ENCODE assay signal across 36 cellular contexts in the genomic region with DNA sequence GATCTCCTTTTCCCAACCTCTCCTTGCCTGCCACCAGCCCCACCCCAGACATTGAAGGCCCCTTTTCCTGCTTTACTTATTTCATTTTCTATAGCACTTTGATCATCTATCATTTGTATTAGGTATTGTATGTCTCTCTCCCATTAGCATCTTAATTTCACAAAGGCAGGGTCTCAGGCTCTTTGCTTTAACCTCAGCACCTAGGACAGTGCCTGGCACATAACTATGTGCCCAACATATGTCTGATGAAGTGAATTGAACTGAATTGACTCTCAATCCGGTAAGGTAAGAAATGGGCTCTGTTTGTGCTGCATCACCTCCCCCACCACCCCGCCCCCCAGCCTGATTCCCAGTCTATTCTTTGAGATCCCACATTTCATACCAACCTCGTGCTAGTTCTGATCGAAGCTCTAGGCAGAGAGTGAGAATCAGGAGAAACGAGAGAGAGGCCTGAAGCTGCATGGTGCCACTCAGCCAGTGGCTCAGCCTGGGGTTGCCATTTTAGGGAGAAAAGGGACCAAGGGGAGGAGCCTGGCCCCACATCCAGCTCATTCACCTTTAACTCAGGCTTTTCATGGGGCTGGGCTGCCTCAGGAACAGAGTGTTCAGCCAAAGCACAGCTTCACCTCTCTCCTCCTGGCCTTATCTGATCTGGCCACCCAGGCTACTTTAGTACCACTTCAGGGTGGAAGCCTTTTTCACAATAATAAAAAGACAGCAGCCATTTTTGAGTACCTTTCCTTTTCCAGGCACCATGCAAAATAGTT. TPM values are rescaled to one million over a fixed set of nuclear protein-coding genes. Genes with fewer than 3 reads are reported as not detected.
"Had no signal": no experiment of that assay in that cellular context is flagged by ENCODE, and none has a peak within 500 bp of the region (broad histone marks: within the 10 kb centered on the region; RNA-seq: fewer than 3 reads in every experiment).

A gene with protein sequence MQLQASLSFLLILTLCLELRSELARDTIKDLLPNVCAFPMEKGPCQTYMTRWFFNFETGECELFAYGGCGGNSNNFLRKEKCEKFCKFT (minus strand): TSS at position 476 of the 767 bp plus-strand sequence. CDS start 14 bp downstream, at position 462.

- DNase-seq: activated CD4-positive, alpha-beta T cell treated with anti-CD3 and anti-CD28 coated beads for 36 hours; activated CD4-positive, CD25-positive, alpha-beta regulatory T cell; activated effector memory CD4-positive, alpha-beta T cell treated with Interleukin-2 at 50 U/mL for 16 hours; activated naive CD4-positive, alpha-beta T cell treated with anti-CD3 and anti-CD28 coated beads, Interleukin-2, amount 10 ng/mL, durations not matched to agents 7 days and 5 days; activated naive CD8-positive, alpha-beta T cell treated with anti-CD3 and anti-CD28 coated beads, Interleukin-2, amount 10 ng/mL, durations not matched to agents 7 days and 5 days; brain microvascular endothelial cell; caudate nucleus; cortex of kidney; effector memory CD8-positive, alpha-beta T cell; head of caudate nucleus; hippocampal formation; left cardiac atrium; midbrain; naive thymus-derived CD4-positive, alpha-beta T cell; nucleus accumbens; pancreas; stimulated activated CD4-positive, alpha-beta T cell treated with anti-CD3 and anti-CD28 coated beads, Interleukin-1b, Interleukin-23, amount 100 ng/mL, for 48 hours; stimulated activated CD4-positive, alpha-beta T cell treated with anti-CD3 and anti-CD28 coated beads, Interleukin-4, amount 100 ng/mL, for 4 hours; stimulated activated CD8-positive, alpha-beta memory T cell treated with anti-CD3 and anti-CD28 coated beads, Interleukin-4, amount 100 ng/mL, for 48 hours; stimulated activated naive CD8-positive, alpha-beta T cell treated with anti-CD3 and anti-CD28 coated beads, Interleukin-15, amount 100 ng/mL, for 72 hours; T-helper 2 cell had no signal

- H3K4me1 ChIP-seq: ascending aorta, gastroesophageal sphincter, pancreas, right atrium auricular region, tibial nerve had no signal

- H3K9me3 Mint-ChIP-seq: activated naive CD4-positive, alpha-beta T cell treated with anti-CD3 and anti-CD28 coated beads, Interleukin-2, amount 10 ng/mL, durations not matched to agents 7 days and 5 days; activated naive CD8-positive, alpha-beta T cell treated with anti-CD3 and anti-CD28 coated beads, Interleukin-2, amount 10 ng/mL, durations not matched to agents 7 days and 5 days; effector memory CD8-positive, alpha-beta T cell; neural crest cell; stimulated activated memory B cell treated with anti-CD40 and anti-IgM and Interleukin-4, amounts not matched to agents 10 μg/mL and 1 μg/mL and 100 μg/mL, for 72 hours; stimulated activated naive CD8-positive, alpha-beta T cell treated with anti-CD3 and anti-CD28 coated beads, Interleukin-15, amount 100 ng/mL, for 72 hours had no signal

- H3K4me1 Mint-ChIP-seq: activated CD4-positive, alpha-beta T cell treated with anti-CD3 and anti-CD28 coated beads for 36 hours; activated naive CD4-positive, alpha-beta T cell treated with anti-CD3 and anti-CD28 coated beads, Interleukin-2, amount 10 ng/mL, durations not matched to agents 7 days and 5 days; activated naive CD8-positive, alpha-beta T cell treated with anti-CD3 and anti-CD28 coated beads, Interleukin-2, amount 10 ng/mL, durations not matched to agents 7 days and 5 days; memory B cell; naive thymus-derived CD4-positive, alpha-beta T cell; neural crest cell; stimulated activated memory B cell treated with anti-CD40 and anti-IgM and Interleukin-4, amounts not matched to agents 10 μg/mL and 1 μg/mL and 100 μg/mL, for 72 hours; stimulated activated naive CD8-positive, alpha-beta T cell treated with anti-CD3 and anti-CD28 coated beads, Interleukin-15, amount 100 ng/mL, for 72 hours had no signal

- H3K36me3 ChIP-seq: ascending aorta, brain microvascular endothelial cell, gastroesophageal sphincter, pancreas, right atrium auricular region, tibial nerve had no signal

- H3K27ac Mint-ChIP-seq: activated CD4-positive, alpha-beta T cell treated with anti-CD3 and anti-CD28 coated beads for 36 hours; activated naive CD4-positive, alpha-beta T cell treated with anti-CD3 and anti-CD28 coated beads, Interleukin-2, amount 10 ng/mL, durations not matched to agents 7 days and 5 days; activated naive CD8-positive, alpha-beta T cell treated with anti-CD3 and anti-CD28 coated beads, Interleukin-2, amount 10 ng/mL, durations not matched to agents 7 days and 5 days; effector memory CD8-positive, alpha-beta T cell; memory B cell; naive thymus-derived CD4-positive, alpha-beta T cell; stimulated activated memory B cell treated with anti-CD40 and anti-IgM and Interleukin-4, amounts not matched to agents 10 μg/mL and 1 μg/mL and 100 μg/mL, for 72 hours; stimulated activated naive CD8-positive, alpha-beta T cell treated with anti-CD3 and anti-CD28 coated beads, Interleukin-15, amount 100 ng/mL, for 72 hours had no signal

- H3K27me3 ChIP-seq: ascending aorta, brain microvascular endothelial cell, pancreas, right atrium auricular region, tibial nerve had no signal

- H3K4me3 ChIP-seq: ascending aorta, gastroesophageal sphincter, pancreas, right atrium auricular region, smooth muscle cell, tibial nerve had no signal

- H3K4me3 Mint-ChIP-seq: activated CD4-positive, alpha-beta T cell treated with anti-CD3 and anti-CD28 coated beads for 36 hours; activated naive CD4-positive, alpha-beta T cell treated with anti-CD3 and anti-CD28 coated beads, Interleukin-2, amount 10 ng/mL, durations not matched to agents 7 days and 5 days; activated naive CD8-positive, alpha-beta T cell treated with anti-CD3 and anti-CD28 coated beads, Interleukin-2, amount 10 ng/mL, durations not matched to agents 7 days and 5 days; effector memory CD8-positive, alpha-beta T cell; memory B cell; naive thymus-derived CD4-positive, alpha-beta T cell; neural crest cell; stimulated activated memory B cell treated with anti-CD40 and anti-IgM and Interleukin-4, amounts not matched to agents 10 μg/mL and 1 μg/mL and 100 μg/mL, for 72 hours; stimulated activated naive CD8-positive, alpha-beta T cell treated with anti-CD3 and anti-CD28 coated beads, Interleukin-15, amount 100 ng/mL, for 72 hours had no signal

- H3K27ac ChIP-seq: ascending aorta, brain microvascular endothelial cell, gastroesophageal sphincter, pancreas, right atrium auricular region, tibial nerve had no signal

- H3K9me3 ChIP-seq: ascending aorta, gastroesophageal sphincter, pancreas, right atrium auricular region, tibial nerve had no signal

- H3K36me3 Mint-ChIP-seq: activated naive CD4-positive, alpha-beta T cell treated with anti-CD3 and anti-CD28 coated beads, Interleukin-2, amount 10 ng/mL, durations not matched to agents 7 days and 5 days; activated naive CD8-positive, alpha-beta T cell treated with anti-CD3 and anti-CD28 coated beads, Interleukin-2, amount 10 ng/mL, durations not matched to agents 7 days and 5 days; memory B cell; stimulated activated memory B cell treated with anti-CD40 and anti-IgM and Interleukin-4, amounts not matched to agents 10 μg/mL and 1 μg/mL and 100 μg/mL, for 72 hours had no signal

- ATAC-seq: activated CD4-positive, alpha-beta T cell treated with anti-CD3 and anti-CD28 coated beads for 36 hours; effector memory CD8-positive, alpha-beta T cell; gastroesophageal sphincter; left cardiac atrium; naive thymus-derived CD4-positive, alpha-beta T cell; pancreas; stimulated activated memory B cell treated with anti-CD40 and anti-IgM and Interleukin-4, amounts not matched to agents 10 μg/mL and 1 μg/mL and 100 μg/mL, for 72 hours; stimulated activated naive CD8-positive, alpha-beta T cell treated with anti-CD3 and anti-CD28 coated beads, Interleukin-15, amount 100 ng/mL, for 72 hours had no signal

RNA-seq across cellular contexts. Expression of the gene that starts here (rescaled TPM):
- total RNA-seq: activated CD4-positive, alpha-beta T cell treated with anti-CD3 and anti-CD28 coated beads for 36 hours; activated naive CD8-positive, alpha-beta T cell treated with anti-CD3 and anti-CD28 coated beads, Interleukin-2, amount 10 ng/mL, durations not matched to agents 7 days and 5 days; ascending aorta; chondrocyte; endothelial cell of umbilical vein; fibroblast of lung; fibroblast of villous mesenchyme; gastroesophageal sphincter; left cardiac atrium; lower leg skin; naive thymus-derived CD4-positive, alpha-beta T cell; neural crest cell; pancreas; pulmonary artery endothelial cell; right atrium auricular region; smooth muscle cell; tibial nerve; urinary bladder had no signal
